27 cellular contexts compared by ENCODE assay signal in the genomic region with DNA sequence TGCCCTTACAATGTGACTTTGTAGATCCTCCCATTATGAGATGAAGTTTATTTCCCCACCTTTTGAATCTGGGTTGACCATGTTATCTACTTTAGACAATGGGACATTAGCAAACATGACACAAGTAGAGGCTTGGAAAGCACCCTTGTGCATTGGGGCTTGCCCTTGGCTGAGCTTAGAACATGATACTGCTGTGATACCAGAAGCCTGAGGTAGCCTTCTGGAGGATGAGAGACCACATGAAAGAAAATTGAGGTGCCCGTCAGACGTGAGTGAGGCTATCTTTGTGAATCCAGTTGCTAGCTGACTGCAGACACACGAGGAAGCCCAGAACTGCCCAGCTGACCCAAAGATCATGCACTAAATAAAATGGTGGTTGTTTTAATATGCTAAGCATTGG.
"Had no signal": no experiment of that assay in that cellular context is flagged by ENCODE, and none has a peak within 500 bp of the region (broad histone marks: within the 10 kb centered on the region; RNA-seq: fewer than 3 reads in every experiment).

No MANE protein-coding gene starts in this region.

- H3K27ac ChIP-seq: ascending aorta, body of pancreas, Peyer's patch, RWPE1, SJCRH30 had no signal

- DNase-seq: activated CD4-positive, alpha-beta T cell treated with anti-CD3 and anti-CD28 coated beads for 48 hours; activated CD4-positive, alpha-beta T cell treated with anti-CD3 and anti-CD28 coated beads, Interleukin-2, amount 50 U/mL, for 4 hours; activated CD4-positive, CD25-positive, alpha-beta regulatory T cell treated with anti-CD3 and anti-CD28 coated beads, Interleukin-2, amount 50 U/mL, for 72 hours; activated CD8-positive, alpha-beta T cell treated with anti-CD3 and anti-CD28 coated beads, Interleukin-2, amount 10 ng/mL, durations not matched to agents 7 days and 5 days; activated effector memory CD4-positive, alpha-beta T cell treated with anti-CD3 and anti-CD28 coated beads, Interleukin-2, amount 50 U/mL, for 16 hours; activated naive CD4-positive, alpha-beta T cell treated with Interleukin-2 at 50 U/mL for 16 hours; activated naive CD8-positive, alpha-beta T cell treated with anti-CD3 and anti-CD28 coated beads, Interleukin-2, amount 50 U/mL, for 24 hours; activated T-cell treated with anti-CD3 and anti-CD28 coated beads, Interleukin-2, amount 50 U/mL, for 4 hours; amniotic stem cell; body of pancreas; MG63; MV-4-11; NCI-H1092 treated with DMSO at 0.1 percent for 48 hours; NCI-H1417 treated with DMSO at 0.1 percent for 48 hours; NCI-H1694; NCI-H2029; NCI-H524; Right ventricle myocardium superior; SJCRH30; SW 1271; T-helper 9 cell had no signal

- H3K36me3 Mint-ChIP-seq: activated naive CD4-positive, alpha-beta T cell treated with anti-CD3 and anti-CD28 coated beads, Interleukin-2, amount 50 U/mL, for 72 hours; WTC11 had no signal

- H3K4me3 Mint-ChIP-seq: activated CD8-positive, alpha-beta T cell treated with anti-CD3 and anti-CD28 coated beads, Interleukin-2, amount 10 ng/mL, durations not matched to agents 7 days and 5 days; activated naive CD8-positive, alpha-beta T cell treated with anti-CD3 and anti-CD28 coated beads, Interleukin-2, amount 50 U/mL, for 24 hours; activated T-cell treated with anti-CD3 and anti-CD28 coated beads, Interleukin-2, amount 50 U/mL, for 4 hours; WTC11 had no signal

- H3K27me3 ChIP-seq: ascending aorta, body of pancreas, MG63, Peyer's patch, SJCRH30 had no signal

- H3K4me1 Mint-ChIP-seq: activated naive CD8-positive, alpha-beta T cell treated with anti-CD3 and anti-CD28 coated beads, Interleukin-2, amount 50 U/mL, for 24 hours; WTC11 had no signal

- H3K27ac Mint-ChIP-seq: activated CD8-positive, alpha-beta T cell treated with anti-CD3 and anti-CD28 coated beads, Interleukin-2, amount 10 ng/mL, durations not matched to agents 7 days and 5 days; activated naive CD4-positive, alpha-beta T cell treated with anti-CD3 and anti-CD28 coated beads, Interleukin-2, amount 50 U/mL, for 72 hours; activated naive CD8-positive, alpha-beta T cell treated with anti-CD3 and anti-CD28 coated beads, Interleukin-2, amount 50 U/mL, for 24 hours; WTC11 had no signal

- H3K9me3 ChIP-seq: ascending aorta, body of pancreas, MG63, Peyer's patch, SJCRH30 had no signal

- H3K36me3 ChIP-seq: ascending aorta, MG63, Peyer's patch, SJCRH30 had no signal

- H3K4me3 ChIP-seq: ascending aorta, body of pancreas, MG63, Peyer's patch, SJCRH30 had no signal

- H3K4me1 ChIP-seq: body of pancreas, Peyer's patch had no signal

- ATAC-seq: activated CD8-positive, alpha-beta T cell treated with anti-CD3 and anti-CD28 coated beads, Interleukin-2, amount 10 ng/mL, durations not matched to agents 7 days and 5 days; activated naive CD4-positive, alpha-beta T cell treated with anti-CD3 and anti-CD28 coated beads, Interleukin-2, amount 50 U/mL, for 72 hours; activated naive CD8-positive, alpha-beta T cell treated with anti-CD3 and anti-CD28 coated beads, Interleukin-2, amount 50 U/mL, for 24 hours; activated T-cell treated with anti-CD3 and anti-CD28 coated beads, Interleukin-2, amount 50 U/mL, for 4 hours; body of pancreas; SK-N-SH treated with all-trans-retinoic acid at 6 μM for 48 hours; WTC11 had no signal

- H3K9me3 Mint-ChIP-seq: activated naive CD4-positive, alpha-beta T cell treated with anti-CD3 and anti-CD28 coated beads, Interleukin-2, amount 50 U/mL, for 72 hours; activated naive CD8-positive, alpha-beta T cell treated with anti-CD3 and anti-CD28 coated beads, Interleukin-2, amount 50 U/mL, for 24 hours; activated T-cell treated with anti-CD3 and anti-CD28 coated beads, Interleukin-2, amount 50 U/mL, for 4 hours; WTC11 had no signal
